15 cellular contexts compared by ENCODE assay signal in the genomic region with DNA sequence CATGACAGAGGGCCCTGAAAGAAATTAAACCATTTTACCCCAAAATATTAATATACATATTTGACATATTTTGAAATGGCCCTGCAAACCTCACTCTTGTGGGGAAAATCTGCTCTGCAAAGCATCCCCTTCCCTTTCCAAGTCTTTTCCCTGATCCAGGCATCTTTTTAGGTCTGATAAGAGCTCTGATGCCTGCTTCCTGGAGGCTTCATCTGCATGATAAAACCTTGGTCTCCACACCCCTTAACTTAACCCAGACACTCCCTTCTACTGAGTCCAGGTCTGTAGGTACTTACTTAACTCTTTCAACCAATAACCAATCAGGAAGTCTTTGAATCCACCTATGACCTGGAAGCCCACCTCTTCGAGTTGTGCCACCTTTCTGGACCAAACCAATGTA. TPM values are rescaled to one million over a fixed set of nuclear protein-coding genes. Genes with fewer than 3 reads are reported as not detected.
DNase-seq lines count a peak whose midpoint lies in the region; TF ChIP-seq lines count a peak whose summit lies in the region.
"Had no signal": no experiment of that assay in that cellular context is flagged by ENCODE, and none has a peak within 500 bp of the region (broad histone marks: within the 10 kb centered on the region; RNA-seq: fewer than 3 reads in every experiment).

No MANE protein-coding gene starts in this region.

- H3K27ac ChIP-seq in BLaER1 (no peak overlapping the region), HL-60 (replicated peaks) (peak overlapping the region; percentile 91), suprapubic skin (no peak overlapping the region)
- H3K27ac ChIP-seq: 22Rv1 had no signal

- H3K36me3 ChIP-seq in BLaER1 = no peaks in the 10 kb centered on the region
- no peaks in the 10 kb centered on the region for H3K36me3 ChIP-seq in suprapubic skin

- TF ChIP-seq POLR2A in suprapubic skin (IDR thresholded peaks at IDR 0.05) = no peak

- H3K9me3 Mint-ChIP-seq in dendritic cell treated with granulocyte-macrophage colony-stimulating factor and Interleukin-4, amounts not matched to agents 40 ng/mL and 50 ng/mL, for 4 days = peaks cover 19% of the 10 kb centered on the region

- H3K27ac Mint-ChIP-seq in dendritic cell treated with granulocyte-macrophage colony-stimulating factor and Interleukin-4, amounts not matched to agents 40 ng/mL and 50 ng/mL, for 4 days = peak overlapping the region; percentile 52
- H3K27ac Mint-ChIP-seq: CD4-positive, alpha-beta T cell had no signal

- no peak overlapping the region for H3K4me3 Mint-ChIP-seq in dendritic cell treated with granulocyte-macrophage colony-stimulating factor and Interleukin-4, amounts not matched to agents 40 ng/mL and 50 ng/mL, for 4 days
- H3K4me3 Mint-ChIP-seq: CD4-positive, alpha-beta T cell had no signal

- peaks cover 62% of the 10 kb centered on the region for H3K4me1 ChIP-seq in BLaER1
- no peaks in the 10 kb centered on the region for H3K4me1 ChIP-seq in suprapubic skin

- TF ChIP-seq EP300 in suprapubic skin (IDR thresholded peaks at IDR 0.05) = no peak

- peak in 1 of 2 experiments; percentile 23 for DNase-seq in HL-60 (ENCODE audit: low read depth in 1 of 2, low spot score in 1 of 2)
- DNase-seq in islet precursor cell = peak; percentile 16
- DNase-seq in activated T-cell treated with anti-CD3 and anti-CD28 coated beads, Interleukin-2, amount 50 U/mL, for 1 hour = no peak
- no peak for DNase-seq in stimulated activated naive CD4-positive, alpha-beta T cell (lab: John Stamatoyannopoulos, UW)
- no peak for DNase-seq in suprapubic skin (ENCODE audit: low spot score in 2 of 2)
- no peak for DNase-seq in amniotic stem cell (lab: John Stamatoyannopoulos, UW)
- DNase-seq: CD4-positive, alpha-beta T cell; DMS79 had no signal

- peak overlapping the region; percentile 86 for H3K4me2 ChIP-seq in BLaER1

- H3K27me3 Mint-ChIP-seq in dendritic cell treated with granulocyte-macrophage colony-stimulating factor and Interleukin-4, amounts not matched to agents 40 ng/mL and 50 ng/mL, for 4 days = peaks cover 10% of the 10 kb centered on the region
- H3K27me3 Mint-ChIP-seq: CD4-positive, alpha-beta T cell had no signal

- H3K27me3 ChIP-seq in BLaER1 (no peaks in the 10 kb centered on the region), HL-60 (ENCODE audit: insufficient read depth, poor library complexity, severe bottlenecking) (no peaks in the 10 kb centered on the region), suprapubic skin (no peaks in the 10 kb centered on the region)

- H3K36me3 Mint-ChIP-seq in dendritic cell treated with granulocyte-macrophage colony-stimulating factor and Interleukin-4, amounts not matched to agents 40 ng/mL and 50 ng/mL, for 4 days (ENCODE audit: low read depth) = peaks cover 11% of the 10 kb centered on the region

- TF ChIP-seq CTCF in HL-60 (IDR thresholded peaks at IDR 0.05; ENCODE audit: insufficient read depth, low read length) (no peak), suprapubic skin (IDR thresholded peaks at IDR 0.05) (no peak)

- H3K9me3 ChIP-seq in BLaER1 = peaks cover 31% of the 10 kb centered on the region
- peaks cover 8% of the 10 kb centered on the region for H3K9me3 ChIP-seq in suprapubic skin

- H3K4me3 ChIP-seq in BLaER1 = no peak overlapping the region
- H3K4me3 ChIP-seq in HL-60 (replicated peaks; ENCODE audit: insufficient read depth, low read length) = no peak overlapping the region
- H3K4me3 ChIP-seq in suprapubic skin = no peak overlapping the region

- no peak overlapping the region for H3K9ac ChIP-seq in BLaER1

- intact Hi-C loops in dendritic cell treated with granulocyte-macrophage colony-stimulating factor and Interleukin-4, amounts not matched to agents 40 ng/mL and 50 ng/mL, for 4 days (cut with micrococcal nuclease) = no loop called here

- H4K20me1 ChIP-seq in BLaER1 = no peaks in the 10 kb centered on the region

- peaks cover 74% of the 10 kb centered on the region for H3K4me1 Mint-ChIP-seq in dendritic cell treated with granulocyte-macrophage colony-stimulating factor and Interleukin-4, amounts not matched to agents 40 ng/mL and 50 ng/mL, for 4 days (ENCODE audit: low read depth)

- WGBS in suprapubic skin = 87% methylated on average over 1 of the region's 1 CpG

RNA-seq across cellular contexts. Expression of a gene that starts 1.8 kb away (rescaled TPM):
- 1 to 10 TPM in 2 of 4 donors, under 1 TPM in 1, not detected in 1; 0.76 to 6.3 (median 2.3) TPM for total RNA-seq in suprapubic skin
- total RNA-seq: A673; CD4-positive, alpha-beta T cell; G401; HT-29 had no signal

RNA-seq across cellular contexts. Expression of a gene that starts 13.1 kb away (rescaled TPM):
- 1 to 10 TPM in 3 of 4 donors, under 1 TPM in 1; 0.38 to 9.9 (median 2.4) TPM for total RNA-seq in suprapubic skin
- total RNA-seq: A673, G401, H4 had no signal

RNA-seq across cellular contexts. Expression of a gene that starts 32.6 kb away (rescaled TPM):
- 10 to 100 TPM in 1 of 4 donors, 1 to 10 TPM in 2, not detected in 1; 3.3 to 14.1 (median 4.6) TPM for total RNA-seq in suprapubic skin
- total RNA-seq: G401 had no signal

RNA-seq across cellular contexts. Expression of a gene that starts 59.1 kb away (rescaled TPM):
- total RNA-seq in suprapubic skin = not detected
- total RNA-seq: A673, G401, H4 had no signal
